17 cellular contexts compared by ENCODE assay signal in genomic region chr7:29957921-29958320, GRCh38. TPM values are rescaled to one million over a fixed set of nuclear protein-coding genes. Genes with fewer than 3 reads are reported as not detected.
DNase-seq lines count a peak whose midpoint lies in the region; ATAC-seq, FAIRE-seq and TF ChIP-seq lines count a peak whose summit lies in the region.
"Had no signal": no experiment of that assay in that cellular context is flagged by ENCODE, and none has a peak within 500 bp of the region (broad histone marks: within the 10 kb centered on the region; RNA-seq: fewer than 3 reads in every experiment).

No MANE protein-coding gene starts in this region.

- H3K36me3 ChIP-seq in H7 (replicated peaks; ENCODE audit: control insufficient read depth, insufficient read depth, low read length) (peaks cover 9% of the 10 kb centered on the region), astrocyte (ENCODE audit: insufficient read depth, low read length) (peaks cover 21% of the 10 kb centered on the region)
- H3K36me3 ChIP-seq: neutrophil, Peyer's patch had no signal

- no peak overlapping the region for H3K27ac ChIP-seq in astrocyte (ENCODE audit: low read depth, low read length)
- H3K27ac ChIP-seq: KMS-11, neutrophil, Peyer's patch, VCaP had no signal

- H3K4me2 ChIP-seq in astrocyte (ENCODE audit: low read length): no peak overlapping the region
- H3K4me2 ChIP-seq: KMS-11 had no signal

- no peak for FAIRE-seq in astrocyte (lab: Jason Lieb, UNC)

- TF ChIP-seq CTCF in astrocyte (IDR thresholded peaks at IDR 0.05; ENCODE audit: insufficient read depth, low read depth, low read length): no peak

- H3K4me3 Mint-ChIP-seq in astrocyte (ENCODE audit: unreplicated experiment): no peak overlapping the region
- H3K4me3 Mint-ChIP-seq: mesothelial cell of epicardium had no signal

- H3K27me3 ChIP-seq in H7 (ENCODE audit: control insufficient read depth, insufficient read depth, low read length) (no peaks in the 10 kb centered on the region), astrocyte (ENCODE audit: insufficient read depth, low read length) (no peaks in the 10 kb centered on the region)
- H3K27me3 ChIP-seq: esophagus muscularis mucosa, neutrophil, Peyer's patch had no signal

- H3K79me2 ChIP-seq in astrocyte (ENCODE audit: insufficient read depth, low read length): peaks cover 32% of the 10 kb centered on the region

- DNase-seq in DMS 273 (lab: John Stamatoyannopoulos, UW; ENCODE audit: unreplicated experiment) (peak; percentile 92), H7 (peak; percentile 34), NCI-H446 (lab: John Stamatoyannopoulos, UW) (peak; percentile 23 to 83), astrocyte (ENCODE audit: low read depth) (no peak), kidney glomerular epithelial cell (lab: John Stamatoyannopoulos, UW) (no peak), SKM-1 (lab: John Stamatoyannopoulos, UW; ENCODE audit: unreplicated experiment) (no peak)
- DNase-seq: dermis blood vessel endothelial cell, islet precursor cell, Peyer's patch, right cardiac atrium had no signal

- no peak overlapping the region for H3K9ac ChIP-seq in astrocyte (ENCODE audit: low read length)
- H3K9ac ChIP-seq: KMS-11 had no signal

- peaks cover 17% of the 10 kb centered on the region for H3K4me1 Mint-ChIP-seq in astrocyte (ENCODE audit: low read depth, unreplicated experiment)
- H3K4me1 Mint-ChIP-seq: mesothelial cell of epicardium had no signal

- peaks cover 32% of the 10 kb centered on the region for H3K36me3 Mint-ChIP-seq in astrocyte (ENCODE audit: low read depth, unreplicated experiment)

- H3K27me3 Mint-ChIP-seq in astrocyte (ENCODE audit: low read depth, unreplicated experiment): no peaks in the 10 kb centered on the region

- H3K27ac Mint-ChIP-seq in astrocyte (ENCODE audit: unreplicated experiment): peak overlapping the region; percentile 66
- H3K27ac Mint-ChIP-seq: activated T-helper 2 cell treated with anti-CD3 and anti-CD28 coated beads, Interferon-gamma antibody, Interleukin-2, Interleukin-4, amounts not matched to agents 10 μg/mL and 5 μg/mL and 100 μg/mL, durations not matched to agents 14 hours and 24 hours and 36 hours; mesothelial cell of epicardium had no signal

- H4K20me1 ChIP-seq in astrocyte (ENCODE audit: insufficient read depth, low read length): peaks cover 41% of the 10 kb centered on the region

- H3K4me3 ChIP-seq in H7 (ENCODE audit: insufficient read depth, low read depth, low read length) (no peak overlapping the region), astrocyte (ENCODE audit: insufficient read depth, low read depth, low read length) (no peak overlapping the region)
- H3K4me3 ChIP-seq: esophagus muscularis mucosa, Peyer's patch had no signal

- H3K9me3 Mint-ChIP-seq in astrocyte (ENCODE audit: unreplicated experiment): no peaks in the 10 kb centered on the region
- H3K9me3 Mint-ChIP-seq: activated T-helper 2 cell treated with anti-CD3 and anti-CD28 coated beads, Interferon-gamma antibody, Interleukin-2, Interleukin-4, amounts not matched to agents 10 μg/mL and 5 μg/mL and 100 μg/mL, durations not matched to agents 14 hours and 24 hours and 36 hours had no signal

- H2AFZ ChIP-seq in astrocyte (ENCODE audit: low read depth, low read length): no peak overlapping the region

- no peak for ATAC-seq in HG03159 (IDR thresholded peaks at IDR 0.05; ENCODE audit: unreplicated experiment)
- ATAC-seq: right cardiac atrium had no signal

- H3K4me1 ChIP-seq in astrocyte (ENCODE audit: insufficient read depth, low read length): no peaks in the 10 kb centered on the region

- H3K9me3 ChIP-seq in astrocyte (ENCODE audit: insufficient read depth, low read depth, low read length): no peaks in the 10 kb centered on the region
- H3K9me3 ChIP-seq: esophagus muscularis mucosa, neutrophil, Peyer's patch had no signal

RNA-seq across cellular contexts. Expression of gene SCRN1, which starts 31.7 kb away (rescaled TPM):
- 115 and 123 TPM in 2 replicates for total RNA-seq in H7 (2014; rRNA removed; shearing (Covaris generic))
- total RNA-seq in astrocyte: 98.3 and 116 TPM in 2 replicates

Comparison
In these comparisons a context has a peak if more than half of its experiments do, and no peak if none do; other contexts are left out.
1. DNase-seq: peak in DMS 273 (single experiment), H7 (single experiment) and NCI-H446 (2 of 2); none in astrocyte (single experiment), kidney glomerular epithelial cell (single experiment) and SKM-1 (single experiment).